Comparison of ENCODE assay signal across 8 cellular contexts in genomic region chr17:17824119-17824779, GRCh38. TPM values are rescaled to one million over a fixed set of nuclear protein-coding genes. Genes with fewer than 3 reads are reported as not detected.
DNase-seq lines count a peak whose midpoint lies in the region; ATAC-seq lines count a peak whose summit lies in the region.

No MANE protein-coding gene starts in this region.

- peaks cover 7 to 10% of the 10 kb centered on the region in 2 donors for H3K36me3 Mint-ChIP-seq in activated T-cell treated with anti-CD3 and anti-CD28 coated beads, Interleukin-2, amount 50 U/mL, for 72 hours (ENCODE audit: insufficient read depth in 2 of 2)
- peaks cover 24% of the 10 kb centered on the region for H3K36me3 Mint-ChIP-seq in stimulated activated memory B cell treated with anti-CD40 and anti-IgM and Interleukin-4, amounts not matched to agents 10 μg/mL and 1 μg/mL and 100 μg/mL, for 72 hours

- no peaks in the 10 kb centered on the region for H3K9me3 Mint-ChIP-seq in activated T-cell treated with anti-CD3 and anti-CD28 coated beads, Interleukin-2, amount 50 U/mL, for 72 hours
- no peaks in the 10 kb centered on the region for H3K9me3 Mint-ChIP-seq in stimulated activated memory B cell treated with anti-CD40 and anti-IgM and Interleukin-4, amounts not matched to agents 10 μg/mL and 1 μg/mL and 100 μg/mL, for 72 hours

- no peaks in the 10 kb centered on the region for H3K27me3 ChIP-seq in right cardiac atrium (ENCODE audit: control insufficient read depth, insufficient read depth)

- peak overlapping the region; percentile 52 for H3K27ac Mint-ChIP-seq in activated T-cell treated with anti-CD3 and anti-CD28 coated beads, Interleukin-2, amount 50 U/mL, for 72 hours
- H3K27ac Mint-ChIP-seq in stimulated activated memory B cell treated with anti-CD40 and anti-IgM and Interleukin-4, amounts not matched to agents 10 μg/mL and 1 μg/mL and 100 μg/mL, for 72 hours, result peak overlapping the region; percentile 67

- ATAC-seq in HG03342 (IDR thresholded peaks at IDR 0.05; ENCODE audit: unreplicated experiment), result peak; percentile 12
- peak; percentile 4 to 25 for ATAC-seq in activated T-cell treated with anti-CD3 and anti-CD28 coated beads, Interleukin-2, amount 50 U/mL, for 72 hours (replicated peaks in 1 of 2)
- ATAC-seq in right cardiac atrium, result peak; percentile 3 to 9
- peak; percentile 3 for ATAC-seq in stimulated activated memory B cell treated with anti-CD40 and anti-IgM and Interleukin-4, amounts not matched to agents 10 μg/mL and 1 μg/mL and 100 μg/mL, for 72 hours
- ATAC-seq in HG03565 (IDR thresholded peaks at IDR 0.05; ENCODE audit: unreplicated experiment), result no peak

- peaks cover 19% of the 10 kb centered on the region for H3K4me1 ChIP-seq in right cardiac atrium (ENCODE audit: control insufficient read depth, insufficient read depth, low read length)

- DNase-seq in DMS53 (lab: John Stamatoyannopoulos, UW), result peak; percentile 60
- no peak for DNase-seq in DMS53 treated with DMSO at 0.1 percent for 48 hours (lab: John Stamatoyannopoulos, UW; ENCODE audit: unreplicated experiment)
- DNase-seq in activated T-cell treated with anti-CD3 and anti-CD28 coated beads, Interleukin-2, amount 50 U/mL, for 72 hours, result peak; percentile 56 to 59
- no peak for DNase-seq in right cardiac atrium
- no peak for DNase-seq in T1000 (lab: John Stamatoyannopoulos, UW)

- H3K4me3 ChIP-seq in right cardiac atrium (ENCODE audit: low read length), result peak overlapping the region; percentile 57

- H3K4me3 Mint-ChIP-seq in activated T-cell treated with anti-CD3 and anti-CD28 coated beads, Interleukin-2, amount 50 U/mL, for 72 hours, result peak overlapping the region; percentile 74 to 82
- H3K4me3 Mint-ChIP-seq in stimulated activated memory B cell treated with anti-CD40 and anti-IgM and Interleukin-4, amounts not matched to agents 10 μg/mL and 1 μg/mL and 100 μg/mL, for 72 hours, result peak overlapping the region; percentile 74

- intact Hi-C loops in right cardiac atrium (cut with DNase I), result no loop called here

- H3K9me3 ChIP-seq in right cardiac atrium (ENCODE audit: control insufficient read depth, low read length), result no peaks in the 10 kb centered on the region

- peak overlapping the region; percentile 91 for H3K27ac ChIP-seq in right cardiac atrium (ENCODE audit: low read length)

- peaks cover 91% of the 10 kb centered on the region for H3K4me1 Mint-ChIP-seq in activated T-cell treated with anti-CD3 and anti-CD28 coated beads, Interleukin-2, amount 50 U/mL, for 72 hours (ENCODE audit: low read depth)
- peaks cover 77% of the 10 kb centered on the region for H3K4me1 Mint-ChIP-seq in stimulated activated memory B cell treated with anti-CD40 and anti-IgM and Interleukin-4, amounts not matched to agents 10 μg/mL and 1 μg/mL and 100 μg/mL, for 72 hours

- H3K27me3 Mint-ChIP-seq in activated T-cell treated with anti-CD3 and anti-CD28 coated beads, Interleukin-2, amount 50 U/mL, for 72 hours (ENCODE audit: low read depth), result no peaks in the 10 kb centered on the region
- H3K27me3 Mint-ChIP-seq in stimulated activated memory B cell treated with anti-CD40 and anti-IgM and Interleukin-4, amounts not matched to agents 10 μg/mL and 1 μg/mL and 100 μg/mL, for 72 hours, result no peaks in the 10 kb centered on the region

- 15% methylated on average over 11 of the region's 11 CpGs for WGBS in right cardiac atrium

RNA-seq across cellular contexts. Expression of gene SREBF1, which starts 12.5 kb away (rescaled TPM):
- 100 to 1,000 TPM; 192 to 209 TPM for total RNA-seq in activated T-cell treated with anti-CD3 and anti-CD28 coated beads, Interleukin-2, amount 50 U/mL, for 72 hours
- total RNA-seq in right cardiac atrium, result 10 to 100 TPM; 28.7 to 41.6 (median 36.2) TPM
- 45.7 TPM for polyA plus RNA-seq in right cardiac atrium

Comparison
In these comparisons a context has a peak if more than half of its experiments do, and no peak if none do; other contexts are left out.
1. DNase-seq: peak in DMS53 (single experiment) and activated T-cell treated with anti-CD3 and anti-CD28 coated beads, Interleukin-2, amount 50 U/mL, for 72 hours (2 of 2); none in DMS53 treated with DMSO at 0.1 percent for 48 hours (single experiment), right cardiac atrium (0 of 3) and T1000 (single experiment).
2. RNA of gene SREBF1, which starts 12.5 kb away (total RNA-seq): 192 to 209 TPM in activated T-cell treated with anti-CD3 and anti-CD28 coated beads, Interleukin-2, amount 50 U/mL, for 72 hours; 28.7 to 41.6 TPM in right cardiac atrium; every median in the first group is over 4 times any median in the second.